In genomic region chr6:139334791-139335446, GRCh38 we compare ENCODE assay signal across 11 cellular contexts. TPM values are rescaled to one million over a fixed set of nuclear protein-coding genes. Genes with fewer than 3 reads are reported as not detected.
DNase-seq lines count a peak whose midpoint lies in the region; ATAC-seq, FAIRE-seq and TF ChIP-seq lines count a peak whose summit lies in the region.
"Had no signal": no experiment of that assay in that cellular context is flagged by ENCODE, and none has a peak within 500 bp of the region (broad histone marks: within the 10 kb centered on the region; RNA-seq: fewer than 3 reads in every experiment).

No MANE protein-coding gene starts in this region.

- H3K4me1 ChIP-seq in heart right ventricle = peaks cover 0 to 65% (median 8%) of the 10 kb centered on the region in 9 donors

- ATAC-seq in heart right ventricle = peak in 7 of 8 donors; percentile 62 to 79 (median 72)
- ATAC-seq in GM21528 (IDR thresholded peaks at IDR 0.05; ENCODE audit: low FRiP score, unreplicated experiment) = no peak
- no peak for ATAC-seq in GM21515 (IDR thresholded peaks at IDR 0.05; ENCODE audit: unreplicated experiment)

- FAIRE-seq in H54 (lab: Jason Lieb, UNC) = peak; percentile 41

- no peaks in the 10 kb centered on the region for H3K36me3 ChIP-seq in heart right ventricle

- no peak for TF ChIP-seq CTCF in heart right ventricle (IDR thresholded peaks at IDR 0.05)

- 57 to 69% methylated on average over 5 of the region's 5 CpGs for WGBS in heart right ventricle, 2 donors

- DNase-seq in H54 (ENCODE audit: insufficient read length, low spot score) = peak; percentile 7
- peak; percentile 67 for DNase-seq in amniotic stem cell (lab: John Stamatoyannopoulos, UW)
- DNase-seq in heart right ventricle = peak in 1 of 2 donors; percentile 38
- DNase-seq in activated CD4-positive, alpha-beta T cell treated with anti-CD3 and anti-CD28 coated beads, Interleukin-2, amount 50 U/mL, for 1 hour = no peak
- DNase-seq in NCI-H510A (lab: John Stamatoyannopoulos, UW) = no peak
- DNase-seq: activated effector memory CD4-positive, alpha-beta T cell treated with anti-CD3 and anti-CD28 coated beads, Interleukin-2, amount 50 U/mL, for 16 hours; stimulated activated CD4-positive, alpha-beta T cell treated with anti-CD3 and anti-CD28 coated beads, Interleukin-2, amount 100 ng/mL, for 48 hours had no signal

- H3K9me3 ChIP-seq in heart right ventricle = no peaks in the 10 kb centered on the region

- no peak overlapping the region for H3K4me3 ChIP-seq in heart right ventricle
- H3K4me3 ChIP-seq in skin epidermis = no peak overlapping the region
- H3K4me3 ChIP-seq: SK-N-MC had no signal

- H3K27me3 ChIP-seq in heart right ventricle = no peaks in the 10 kb centered on the region

- no peak for TF ChIP-seq POLR2A in H54 (IDR thresholded peaks at IDR 0.05; ENCODE audit: low read depth, low read length)

- H3K27ac ChIP-seq in heart right ventricle (peak overlapping the region in 8 of 10 donors; percentile 30 to 88 (median 64)), skin epidermis (peak overlapping the region in 20 of 21 experiments; percentile 33 to 83 (median 70))
- H3K27ac ChIP-seq: SK-N-MC had no signal

- intact Hi-C loops in heart right ventricle (cut with DNase I) = loop anchor here in 1 of 10 donors (10.0 kb wide), 1 partner anchor 100 kb away; no protein-coding TSS in a partner anchor

RNA-seq across cellular contexts. Expression of gene CITED2, which starts 39.5 kb away (rescaled TPM):
- 100 to 1,000 TPM in 8 of 10 donors, 10 to 100 TPM in 2; 78.3 to 215 (median 152) TPM for total RNA-seq in heart right ventricle
- 10 to 100 TPM in 1 of 2 donors, 1 to 10 TPM in 1; 9.9 to 83.5 TPM for polyA plus RNA-seq in heart right ventricle

RNA-seq across cellular contexts. Expression of gene TXLNB, which starts 43.1 kb away (rescaled TPM):
- total RNA-seq in heart right ventricle = 100 to 1,000 TPM in 9 of 10 donors, 10 to 100 TPM in 1; 93.3 to 156 (median 140) TPM
- 10 to 100 TPM in 1 of 2 donors, 1 to 10 TPM in 1; 6.2 to 35.0 TPM for polyA plus RNA-seq in heart right ventricle

Comparison
In these comparisons a context has a peak if more than half of its experiments do, and no peak if none do; other contexts are left out.
1. DNase-seq: peak in H54 (single experiment) and amniotic stem cell (single experiment); none in activated CD4-positive, alpha-beta T cell treated with anti-CD3 and anti-CD28 coated beads, Interleukin-2, amount 50 U/mL, for 1 hour (single experiment) and NCI-H510A (single experiment).
2. ATAC-seq: peak in heart right ventricle (7 of 8); none in GM21528 (single experiment) and GM21515 (single experiment).